In genomic region chr2:195029804-195030654, GRCh38 we compare ENCODE assay signal across 14 cellular contexts.
"Had no signal": no experiment of that assay in that cellular context is flagged by ENCODE, and none has a peak within 500 bp of the region (broad histone marks: within the 10 kb centered on the region; RNA-seq: fewer than 3 reads in every experiment).

No MANE protein-coding gene starts in this region.

- ATAC-seq: activated CD4-positive, CD25-positive, alpha-beta regulatory T cell treated with anti-CD3 and anti-CD28 coated beads, Interleukin-2, amount 50 U/mL, for 24 hours; sciatic nerve; stimulated activated naive B cell treated with anti-CD40 and anti-IgM and Interleukin-4, amounts not matched to agents 10 μg/mL and 1 μg/mL and 100 μg/mL, for 72 hours had no signal

- H3K27me3 Mint-ChIP-seq: brain; stimulated activated naive B cell treated with anti-CD40 and anti-IgM and Interleukin-4, amounts not matched to agents 10 μg/mL and 1 μg/mL and 100 μg/mL, for 72 hours had no signal

- H3K27me3 ChIP-seq: transverse colon had no signal

- H3K4me3 Mint-ChIP-seq: activated naive CD8-positive, alpha-beta T cell; brain; central memory CD8-positive, alpha-beta T cell; naive B cell; stimulated activated naive B cell treated with anti-CD40 and anti-IgM and Interleukin-4, amounts not matched to agents 10 μg/mL and 1 μg/mL and 100 μg/mL, for 72 hours had no signal

- H3K27ac Mint-ChIP-seq: activated naive CD8-positive, alpha-beta T cell; brain; naive B cell; stimulated activated naive B cell treated with anti-CD40 and anti-IgM and Interleukin-4, amounts not matched to agents 10 μg/mL and 1 μg/mL and 100 μg/mL, for 72 hours had no signal

- H3K9me3 ChIP-seq: prostate gland, transverse colon had no signal

- H3K4me1 ChIP-seq: prostate gland, transverse colon had no signal

- H3K27ac ChIP-seq: prostate gland, transverse colon had no signal

- H3K4me3 ChIP-seq: prostate gland, transverse colon had no signal

- DNase-seq: activated effector memory CD4-positive, alpha-beta T cell treated with Interleukin-2 at 50 U/mL for 16 hours; cortex of kidney; effector memory CD4-positive, alpha-beta T cell; hypothalamus; naive B cell; stimulated activated CD4-positive, alpha-beta T cell treated with anti-CD3 and anti-CD28 coated beads, Interleukin-2, amount 100 ng/mL, for 24 hours; stimulated activated naive B cell treated with anti-CD40 and anti-IgM and Interleukin-4, amounts not matched to agents 10 μg/mL and 1 μg/mL and 100 μg/mL, for 72 hours; transverse colon had no signal

- H3K36me3 ChIP-seq: prostate gland, transverse colon had no signal

- H3K36me3 Mint-ChIP-seq: activated naive CD8-positive, alpha-beta T cell; brain; naive B cell; stimulated activated naive B cell treated with anti-CD40 and anti-IgM and Interleukin-4, amounts not matched to agents 10 μg/mL and 1 μg/mL and 100 μg/mL, for 72 hours had no signal

- H3K9me3 Mint-ChIP-seq: brain; central memory CD8-positive, alpha-beta T cell; naive B cell; stimulated activated naive B cell treated with anti-CD40 and anti-IgM and Interleukin-4, amounts not matched to agents 10 μg/mL and 1 μg/mL and 100 μg/mL, for 72 hours had no signal

- H3K4me1 Mint-ChIP-seq: brain; central memory CD8-positive, alpha-beta T cell; naive B cell; stimulated activated naive B cell treated with anti-CD40 and anti-IgM and Interleukin-4, amounts not matched to agents 10 μg/mL and 1 μg/mL and 100 μg/mL, for 72 hours had no signal
